Comparison of ENCODE assay signal across 28 cellular contexts in genomic region chr1:15186846-15187151, GRCh38. TPM values are rescaled to one million over a fixed set of nuclear protein-coding genes. Genes with fewer than 3 reads are reported as not detected.
A peak's percentile ranks its signal among the peaks of the same experiment; 100 is the strongest.
DNase-seq lines count a peak whose midpoint lies in the region; ATAC-seq, FAIRE-seq and TF ChIP-seq lines count a peak whose summit lies in the region.
"Had no signal": no experiment of that assay in that cellular context is flagged by ENCODE, and none has a peak within 500 bp of the region (broad histone marks: within the 10 kb centered on the region; RNA-seq: fewer than 3 reads in every experiment).

No MANE protein-coding gene starts in this region.

- TF ChIP-seq CTCF in HEK293 (tag by site-specific recombination; IDR thresholded peaks at IDR 0.05), result no peak
- no peak for TF ChIP-seq CTCF in astrocyte (IDR thresholded peaks at IDR 0.05; ENCODE audit: insufficient read depth, low read depth, low read length)
- no peak for TF ChIP-seq CTCF in kidney (IDR thresholded peaks at IDR 0.05; ENCODE audit: borderline replicate concordance, extremely low read depth, insufficient read depth)

- peaks cover 7% of the 10 kb centered on the region; the same call in 1 of the 2 replicates for H3K4me1 ChIP-seq in HEK293 (ENCODE audit: control insufficient read depth, insufficient read depth, low read length)
- H3K4me1 ChIP-seq in astrocyte (ENCODE audit: insufficient read depth, low read length), result peaks cover 4% of the 10 kb centered on the region
- peaks cover 49 to 50% of the 10 kb centered on the region in 2 donors for H3K4me1 ChIP-seq in kidney (ENCODE audit: control insufficient read depth in 1 of 2, insufficient read depth in 1 of 2, low read depth in 1 of 2, low read length in 2 of 2)

- DNase-seq in astrocyte (ENCODE audit: low read depth) (no peak), kidney (no peak), NCI-H748 (lab: John Stamatoyannopoulos, UW; ENCODE audit: unreplicated experiment) (no peak)
- DNase-seq: activated CD4-positive, alpha-beta T cell treated with anti-CD3 and anti-CD28 coated beads, Interleukin-2, amount 10 ng/mL, durations not matched to agents 24 days and 14 days; aorta; central memory CD4-positive, alpha-beta T cell; dorsolateral prefrontal cortex; hippocampal formation; lower lobe of right lung; NCI-H1105 treated with DMSO at 0.1 percent for 48 hours; NCI-H2081; NCI-H446; right lobe of liver; stimulated activated CD4-positive, alpha-beta T cell treated with anti-CD3 and anti-CD28 coated beads, Interleukin-15, amount 100 ng/mL, for 24 hours; stimulated activated CD8-positive, alpha-beta memory T cell treated with anti-CD3 and anti-CD28 coated beads, Interleukin-4, amount 100 ng/mL, for 48 hours had no signal

- H3K27ac Mint-ChIP-seq in astrocyte (ENCODE audit: unreplicated experiment), result peak overlapping the region; percentile 5
- H3K27ac Mint-ChIP-seq in stimulated activated memory B cell treated with anti-CD40 and anti-IgM and Interleukin-4, amounts not matched to agents 10 μg/mL and 1 μg/mL and 100 μg/mL, for 72 hours, result no peak overlapping the region
- H3K27ac Mint-ChIP-seq: activated CD4-positive, alpha-beta T cell treated with anti-CD3 and anti-CD28 coated beads, Interleukin-2, amount 10 ng/mL, durations not matched to agents 24 days and 14 days; activated naive CD4-positive, alpha-beta T cell treated with anti-CD3 and anti-CD28 coated beads, Interleukin-2, amount 50 U/mL, for 72 hours; activated T-helper 17 cell treated with anti-CD3 and anti-CD28 coated beads, Interleukin-2, amount 50 U/mL, for 72 hours had no signal

- no peaks in the 10 kb centered on the region for H3K27me3 Mint-ChIP-seq in astrocyte (ENCODE audit: low read depth, unreplicated experiment)
- H3K27me3 Mint-ChIP-seq in stimulated activated memory B cell treated with anti-CD40 and anti-IgM and Interleukin-4, amounts not matched to agents 10 μg/mL and 1 μg/mL and 100 μg/mL, for 72 hours, result peaks cover 51% of the 10 kb centered on the region

- POLR2A ChIA-PET in HEK293 (lab: Yijun Ruan, JAX), result no interaction called here

- H3K4me2 ChIP-seq in astrocyte (ENCODE audit: low read length), result no peak overlapping the region

- H2AFZ ChIP-seq in astrocyte (ENCODE audit: low read depth, low read length), result no peak overlapping the region

- H3K4me3 ChIP-seq in HEK293 (ENCODE audit: low read depth, low read length), result no peak overlapping the region
- no peak overlapping the region for H3K4me3 ChIP-seq in astrocyte (ENCODE audit: insufficient read depth, low read depth, low read length)
- no peak overlapping the region for H3K4me3 ChIP-seq in kidney (ENCODE audit: low read length in 2 of 2)
- H3K4me3 ChIP-seq: dorsolateral prefrontal cortex, lower lobe of right lung, ovary, right lobe of liver had no signal

- H3K9me3 Mint-ChIP-seq in astrocyte (ENCODE audit: unreplicated experiment), result no peaks in the 10 kb centered on the region
- no peaks in the 10 kb centered on the region for H3K9me3 Mint-ChIP-seq in stimulated activated memory B cell treated with anti-CD40 and anti-IgM and Interleukin-4, amounts not matched to agents 10 μg/mL and 1 μg/mL and 100 μg/mL, for 72 hours
- H3K9me3 Mint-ChIP-seq: activated CD4-positive, alpha-beta T cell treated with anti-CD3 and anti-CD28 coated beads, Interleukin-2, amount 10 ng/mL, durations not matched to agents 24 days and 14 days; activated naive CD4-positive, alpha-beta T cell treated with anti-CD3 and anti-CD28 coated beads, Interleukin-2, amount 50 U/mL, for 72 hours; activated T-helper 17 cell treated with anti-CD3 and anti-CD28 coated beads, Interleukin-2, amount 50 U/mL, for 72 hours had no signal

- H3K27ac ChIP-seq in HEK293 (ENCODE audit: extremely low read depth, low read depth, low read length), result no peak overlapping the region
- H3K27ac ChIP-seq in astrocyte (ENCODE audit: low read depth, low read length), result no peak overlapping the region
- H3K27ac ChIP-seq in kidney (ENCODE audit: low read depth in 2 of 2, low read length in 2 of 2), result peak overlapping the region; percentile 57 to 58
- H3K27ac ChIP-seq: C4-2B, epithelial cell of prostate, lower lobe of right lung, right lobe of liver had no signal

- no peaks in the 10 kb centered on the region for H3K27me3 ChIP-seq in astrocyte (ENCODE audit: insufficient read depth, low read length)
- H3K27me3 ChIP-seq: ovary, right lobe of liver had no signal

- H3K9ac ChIP-seq in astrocyte (ENCODE audit: low read length) (no peak overlapping the region), kidney (ENCODE audit: low read length in 2 of 2) (peak overlapping the region in 1 of 2 donors; percentile 21)

- H3K36me3 ChIP-seq in HEK293 (ENCODE audit: control insufficient read depth in 2 of 2, insufficient read depth in 1 of 2, low read length in 2 of 2) (no peaks in the 10 kb centered on the region), astrocyte (ENCODE audit: insufficient read depth, low read length) (no peaks in the 10 kb centered on the region), kidney (ENCODE audit: control insufficient read depth in 1 of 2, insufficient read depth in 2 of 2, low read length in 2 of 2) (no peaks in the 10 kb centered on the region)
- H3K36me3 ChIP-seq: lower lobe of right lung, ovary, right lobe of liver had no signal

- CTCF ChIA-PET in HEK293 (lab: Yijun Ruan, JAX), result no interaction called here

- ATAC-seq in stimulated activated memory B cell treated with anti-CD40 and anti-IgM and Interleukin-4, amounts not matched to agents 10 μg/mL and 1 μg/mL and 100 μg/mL, for 72 hours, result peak; percentile 18
- ATAC-seq in GM18511 (IDR thresholded peaks at IDR 0.05; ENCODE audit: unreplicated experiment) (no peak), HG03565 (IDR thresholded peaks at IDR 0.05; ENCODE audit: unreplicated experiment) (no peak), HG03280 (IDR thresholded peaks at IDR 0.05; ENCODE audit: unreplicated experiment) (no peak)
- ATAC-seq: activated naive CD4-positive, alpha-beta T cell treated with anti-CD3 and anti-CD28 coated beads, Interleukin-2, amount 50 U/mL, for 72 hours; activated T-helper 17 cell treated with anti-CD3 and anti-CD28 coated beads, Interleukin-2, amount 50 U/mL, for 72 hours; lower lobe of right lung had no signal

- H3K4me3 Mint-ChIP-seq in astrocyte (ENCODE audit: unreplicated experiment), result no peak overlapping the region
- no peak overlapping the region for H3K4me3 Mint-ChIP-seq in stimulated activated memory B cell treated with anti-CD40 and anti-IgM and Interleukin-4, amounts not matched to agents 10 μg/mL and 1 μg/mL and 100 μg/mL, for 72 hours
- H3K4me3 Mint-ChIP-seq: activated CD4-positive, alpha-beta T cell treated with anti-CD3 and anti-CD28 coated beads, Interleukin-2, amount 10 ng/mL, durations not matched to agents 24 days and 14 days; activated T-helper 17 cell treated with anti-CD3 and anti-CD28 coated beads, Interleukin-2, amount 50 U/mL, for 72 hours had no signal

- FAIRE-seq in astrocyte (lab: Jason Lieb, UNC) (no peak), kidney (lab: Jason Lieb, UNC) (no peak)
- FAIRE-seq: keratinocyte, urothelium cell line had no signal

- peaks cover 35% of the 10 kb centered on the region for H3K4me1 Mint-ChIP-seq in astrocyte (ENCODE audit: low read depth, unreplicated experiment)
- no peaks in the 10 kb centered on the region for H3K4me1 Mint-ChIP-seq in stimulated activated memory B cell treated with anti-CD40 and anti-IgM and Interleukin-4, amounts not matched to agents 10 μg/mL and 1 μg/mL and 100 μg/mL, for 72 hours
- H3K4me1 Mint-ChIP-seq: activated CD4-positive, alpha-beta T cell treated with anti-CD3 and anti-CD28 coated beads, Interleukin-2, amount 10 ng/mL, durations not matched to agents 24 days and 14 days; activated T-helper 17 cell treated with anti-CD3 and anti-CD28 coated beads, Interleukin-2, amount 50 U/mL, for 72 hours had no signal

- no peaks in the 10 kb centered on the region for H4K20me1 ChIP-seq in astrocyte (ENCODE audit: insufficient read depth, low read length)

- H3K79me2 ChIP-seq in astrocyte (ENCODE audit: insufficient read depth, low read length), result no peaks in the 10 kb centered on the region

- H3K9me3 ChIP-seq in HEK293 (ENCODE audit: control insufficient read depth, insufficient read depth, low read depth, low read length), result no peaks in the 10 kb centered on the region
- H3K9me3 ChIP-seq in astrocyte (ENCODE audit: insufficient read depth, low read depth, low read length), result no peaks in the 10 kb centered on the region
- no peaks in the 10 kb centered on the region for H3K9me3 ChIP-seq in kidney (ENCODE audit: control insufficient read depth in 1 of 2, low read length in 2 of 2)
- H3K9me3 ChIP-seq: lower lobe of right lung, ovary, right lobe of liver had no signal

- intact Hi-C loops in kidney (cut with DNase I), result no loop called here

- H3K36me3 Mint-ChIP-seq in astrocyte (ENCODE audit: low read depth, unreplicated experiment), result no peaks in the 10 kb centered on the region
- H3K36me3 Mint-ChIP-seq in stimulated activated memory B cell treated with anti-CD40 and anti-IgM and Interleukin-4, amounts not matched to agents 10 μg/mL and 1 μg/mL and 100 μg/mL, for 72 hours, result no peaks in the 10 kb centered on the region
- H3K36me3 Mint-ChIP-seq: activated naive CD4-positive, alpha-beta T cell treated with anti-CD3 and anti-CD28 coated beads, Interleukin-2, amount 50 U/mL, for 72 hours had no signal

TF ChIP-seq in HEK293, 187 proteins besides CTCF, POLR2A, EP300 and RAD21 (continues in another document):
- TF ChIP-seq SP2 (tag by site-specific recombination; IDR thresholded peaks at IDR 0.05) (0 out of 2 replicates have a peak, but pooled peaks have one; percentile 5), ZNF561 (tag by site-specific recombination; IDR thresholded peaks at IDR 0.05; ENCODE audit: borderline replicate concordance) (no peak), ZIC2 (tag by site-specific recombination; IDR thresholded peaks at IDR 0.05) (peak; percentile 59)

RNA-seq across cellular contexts. Expression of gene TMEM51, which starts 33.3 kb away (rescaled TPM):
- total RNA-seq in astrocyte, result 6.9 TPM in 2 replicates
- 48.4 TPM for total RNA-seq in kidney
- polyA plus RNA-seq in kidney (ENCODE audit: insufficient read depth, low read depth, low replicate concordance), result 38.1 TPM
- total RNA-seq: activated T-helper 17 cell treated with anti-CD3 and anti-CD28 coated beads, Interleukin-2, amount 50 U/mL, for 72 hours; T-helper 2 cell treated with Interferon-gamma antibody and Interleukin-4, amounts not matched to agents 100 ng/mL and 5 ng/mL, for 36 hours had no signal

Comparison
In these comparisons a context has a peak if more than half of its experiments do, and no peak if none do; other contexts are left out.
1. H3K27ac ChIP-seq: peak in kidney (2 of 2); none in HEK293 (single experiment) and astrocyte (single experiment).